In genomic region chr2:49050265-49050664, GRCh38 we compare ENCODE assay signal across 26 cellular contexts.
"Had no signal": no experiment of that assay in that cellular context is flagged by ENCODE, and none has a peak within 500 bp of the region (broad histone marks: within the 10 kb centered on the region; RNA-seq: fewer than 3 reads in every experiment).

No MANE protein-coding gene starts in this region.

- H3K9ac ChIP-seq: parathyroid adenoma had no signal

- H3K36me3 ChIP-seq: neutrophil, ovary, right lobe of liver, sigmoid colon, stomach, thoracic aorta, thyroid gland, tibial nerve, upper lobe of left lung, vagina had no signal

- H2AFZ ChIP-seq: parathyroid adenoma had no signal

- DNase-seq: naive B cell; naive thymus-derived CD8-positive, alpha-beta T cell; nephron progenitor cell; nucleus accumbens; ovary; posterior cingulate gyrus; psoas muscle; right cardiac atrium; right lobe of liver; sigmoid colon; small intestine; stimulated activated CD4-positive, alpha-beta T cell treated with anti-CD3 and anti-CD28 coated beads, Interleukin-15, amount 100 ng/mL, for 24 hours; stimulated activated CD4-positive, alpha-beta T cell treated with anti-CD3 and anti-CD28 coated beads, Interleukin-2, amount 100 ng/mL, for 24 hours; stimulated activated CD4-positive, alpha-beta T cell treated with anti-CD3 and anti-CD28 coated beads, Interleukin-2, amount 100 ng/mL, for 48 hours; stimulated activated CD4-positive, alpha-beta T cell treated with anti-CD3 and anti-CD28 coated beads, Interleukin-4, amount 100 ng/mL, for 24 hours; stimulated activated naive B cell treated with anti-CD40 and anti-IgM and Interleukin-4, amounts not matched to agents 10 μg/mL and 1 μg/mL and 100 μg/mL, for 72 hours; stimulated activated naive CD4-positive, alpha-beta T cell treated with Interleukin-2 at 50 U/mL for 16 hours; stomach; thyroid gland; trophoblast cell; upper lobe of left lung had no signal

- H3K79me2 ChIP-seq: parathyroid adenoma had no signal

- H3K9me3 ChIP-seq: neutrophil, ovary, psoas muscle, right lobe of liver, thoracic aorta, thyroid gland, vagina had no signal

- H3K4me3 ChIP-seq: ovary, psoas muscle, right lobe of liver, sigmoid colon, stomach, thoracic aorta, thyroid gland, tibial nerve, upper lobe of left lung, vagina had no signal

- H3K27me3 ChIP-seq: neutrophil, ovary, right lobe of liver, sigmoid colon, stomach, thyroid gland, tibial nerve, upper lobe of left lung, vagina had no signal

- H3K27ac ChIP-seq: neutrophil, ovary, parathyroid adenoma, psoas muscle, right lobe of liver, sigmoid colon, stomach, thoracic aorta, thyroid gland, tibial nerve, upper lobe of left lung, vagina had no signal
